ENCODE assay signal across 1 cellular context in the genomic region with DNA sequence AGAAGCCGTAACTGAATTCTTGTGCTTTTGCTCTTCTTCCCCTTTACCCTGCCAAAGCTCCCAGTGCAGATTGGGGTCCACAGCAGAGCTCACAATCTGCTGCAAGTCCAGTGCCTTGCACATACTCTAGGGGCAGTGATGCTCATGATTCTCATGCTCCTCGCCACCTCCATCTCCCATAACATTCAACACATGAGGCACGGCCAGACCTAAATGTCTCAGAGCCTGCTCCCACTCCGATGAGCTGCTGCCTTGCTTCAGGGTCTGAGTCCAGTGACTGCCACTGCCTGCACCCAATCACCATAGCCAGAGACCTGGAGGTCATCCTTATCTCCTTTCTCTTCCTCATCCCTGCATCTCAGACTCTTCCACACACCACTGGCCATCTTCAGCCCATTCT.
TF ChIP-seq lines count a peak whose summit lies in the region.

No MANE protein-coding gene starts in this region.

TF ChIP-seq in WTC11, 78 proteins besides CTCF, POLR2A, EP300 and RAD21 (continued from another document):
- TF ChIP-seq, protein P1, sequence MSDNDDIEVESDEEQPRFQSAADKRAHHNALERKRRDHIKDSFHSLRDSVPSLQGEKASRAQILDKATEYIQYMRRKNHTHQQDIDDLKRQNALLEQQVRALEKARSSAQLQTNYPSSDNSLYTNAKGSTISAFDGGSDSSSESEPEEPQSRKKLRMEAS (CRISPR knock-in tag; IDR thresholded peaks at IDR 0.05) = no peak
- TF ChIP-seq SMAD3 (CRISPR knock-in tag; IDR thresholded peaks at IDR 0.05; ENCODE audit: borderline replicate concordance) (no peak), E2F1 (CRISPR knock-in tag; IDR thresholded peaks at IDR 0.05) (no peak), ZBTB21 (CRISPR knock-in tag; IDR thresholded peaks at IDR 0.05; ENCODE audit: borderline replicate concordance) (no peak), GABPB1 (CRISPR knock-in tag; IDR thresholded peaks at IDR 0.05) (no peak), ESRRA (CRISPR knock-in tag; IDR thresholded peaks at IDR 0.05; ENCODE audit: borderline replicate concordance) (no peak), NR3C1 (CRISPR knock-in tag; conservative IDR thresholded peaks at IDR 0.05; ENCODE audit: low read depth) (no peak)
- TF ChIP-seq, protein P2, sequence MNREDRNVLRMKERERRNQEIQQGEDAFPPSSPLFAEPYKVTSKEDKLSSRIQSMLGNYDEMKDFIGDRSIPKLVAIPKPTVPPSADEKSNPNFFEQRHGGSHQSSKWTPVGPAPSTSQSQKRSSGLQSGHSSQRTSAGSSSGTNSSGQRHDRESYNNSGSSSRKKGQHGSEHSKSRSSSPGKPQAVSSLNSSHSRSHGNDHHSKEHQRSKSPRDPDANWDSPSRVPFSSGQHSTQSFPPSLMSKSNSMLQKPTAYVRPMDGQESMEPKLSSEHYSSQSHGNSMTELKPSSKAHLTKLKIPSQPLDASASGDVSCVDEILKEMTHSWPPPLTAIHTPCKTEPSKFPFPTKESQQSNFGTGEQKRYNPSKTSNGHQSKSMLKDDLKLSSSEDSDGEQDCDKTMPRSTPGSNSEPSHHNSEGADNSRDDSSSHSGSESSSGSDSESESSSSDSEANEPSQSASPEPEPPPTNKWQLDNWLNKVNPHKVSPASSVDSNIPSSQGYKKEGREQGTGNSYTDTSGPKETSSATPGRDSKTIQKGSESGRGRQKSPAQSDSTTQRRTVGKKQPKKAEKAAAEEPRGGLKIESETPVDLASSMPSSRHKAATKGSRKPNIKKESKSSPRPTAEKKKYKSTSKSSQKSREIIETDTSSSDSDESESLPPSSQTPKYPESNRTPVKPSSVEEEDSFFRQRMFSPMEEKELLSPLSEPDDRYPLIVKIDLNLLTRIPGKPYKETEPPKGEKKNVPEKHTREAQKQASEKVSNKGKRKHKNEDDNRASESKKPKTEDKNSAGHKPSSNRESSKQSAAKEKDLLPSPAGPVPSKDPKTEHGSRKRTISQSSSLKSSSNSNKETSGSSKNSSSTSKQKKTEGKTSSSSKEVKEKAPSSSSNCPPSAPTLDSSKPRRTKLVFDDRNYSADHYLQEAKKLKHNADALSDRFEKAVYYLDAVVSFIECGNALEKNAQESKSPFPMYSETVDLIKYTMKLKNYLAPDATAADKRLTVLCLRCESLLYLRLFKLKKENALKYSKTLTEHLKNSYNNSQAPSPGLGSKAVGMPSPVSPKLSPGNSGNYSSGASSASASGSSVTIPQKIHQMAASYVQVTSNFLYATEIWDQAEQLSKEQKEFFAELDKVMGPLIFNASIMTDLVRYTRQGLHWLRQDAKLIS (CRISPR knock-in tag; IDR thresholded peaks at IDR 0.05; ENCODE audit: borderline replicate concordance) = no peak
- TF ChIP-seq, protein P3, sequence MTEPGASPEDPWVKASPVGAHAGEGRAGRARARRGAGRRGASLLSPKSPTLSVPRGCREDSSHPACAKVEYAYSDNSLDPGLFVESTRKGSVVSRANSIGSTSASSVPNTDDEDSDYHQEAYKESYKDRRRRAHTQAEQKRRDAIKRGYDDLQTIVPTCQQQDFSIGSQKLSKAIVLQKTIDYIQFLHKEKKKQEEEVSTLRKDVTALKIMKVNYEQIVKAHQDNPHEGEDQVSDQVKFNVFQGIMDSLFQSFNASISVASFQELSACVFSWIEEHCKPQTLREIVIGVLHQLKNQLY (CRISPR knock-in tag; IDR thresholded peaks at IDR 0.05) = no peak
